In the genomic region with DNA sequence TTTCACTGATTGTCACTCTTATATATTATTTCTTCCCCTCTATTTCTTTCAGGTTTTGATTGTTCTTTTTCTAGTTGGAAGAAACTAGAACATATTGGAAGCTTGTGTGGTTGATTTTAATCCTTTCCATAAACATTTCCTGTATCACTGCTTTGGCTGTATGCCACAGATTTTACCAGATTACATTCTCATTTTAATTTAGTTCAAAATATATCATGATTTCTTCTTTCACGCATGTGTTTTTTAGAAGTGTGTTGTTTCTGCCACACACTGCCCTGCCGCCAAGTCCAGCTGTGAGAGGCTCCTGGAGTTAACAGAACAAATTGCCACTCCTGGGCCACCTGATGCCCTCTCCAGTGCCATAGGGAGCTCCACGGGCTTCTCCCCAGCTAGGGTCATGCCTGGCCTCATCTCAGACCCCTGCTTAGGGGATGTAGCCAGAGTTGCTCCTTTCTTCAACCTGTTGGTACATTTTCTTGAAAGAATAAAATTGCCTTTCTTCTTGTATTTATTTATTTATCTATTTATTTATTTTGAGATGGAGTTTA, we compare ENCODE assay signal across 13 cellular contexts.
DNase-seq lines count a peak whose midpoint lies in the region; ATAC-seq and TF ChIP-seq lines count a peak whose summit lies in the region.
"Had no signal": no experiment of that assay in that cellular context is flagged by ENCODE, and none has a peak within 500 bp of the region (broad histone marks: within the 10 kb centered on the region; RNA-seq: fewer than 3 reads in every experiment).

No MANE protein-coding gene starts in this region.

- intact Hi-C loops in A673 (cut with micrococcal nuclease; ENCODE audit: unreplicated experiment) (no loop called here), left ventricle myocardium superior (cut with micrococcal nuclease) (no loop called here), dorsolateral prefrontal cortex (cut with DNase I) (no loop called here)

- H3K27ac ChIP-seq in A673 (ENCODE audit: low read depth, low read length, poor library complexity, severe bottlenecking) (no peak overlapping the region), SJCRH30 (no peak overlapping the region), dorsolateral prefrontal cortex (no peak overlapping the region)
- H3K27ac ChIP-seq: C4-2B had no signal

- POLR2A ChIA-PET in A673 (lab: Charles Lee; ENCODE audit: low non-redundant PET) = no interaction called here

- H3K9me3 ChIP-seq in A673 (ENCODE audit: low read depth, low read length, poor library complexity, severe bottlenecking) (peaks cover 5% of the 10 kb centered on the region), SJCRH30 (replicated peaks) (peaks cover 5% of the 10 kb centered on the region; the same call in 1 of the 2 replicates)
- H3K9me3 ChIP-seq: BE2C had no signal

- H3K27me3 ChIP-seq in A673 (replicated peaks; ENCODE audit: insufficient read depth, low read depth, low read length, poor library complexity) (no peaks in the 10 kb centered on the region), SJCRH30 (no peaks in the 10 kb centered on the region), dorsolateral prefrontal cortex (no peaks in the 10 kb centered on the region)

- ATAC-seq in GM21423 (IDR thresholded peaks at IDR 0.05; ENCODE audit: unreplicated experiment) (no peak), left ventricle myocardium superior (no peak)

- no TSS peak for BruUV-seq in A673 (replicated peaks; lab: Mats Ljungman, UMichigan)

- TF ChIP-seq CTCF in A673 (conservative IDR thresholded peaks at IDR 0.05; ENCODE audit: low read depth, low read length) = no peak
- no peak for TF ChIP-seq CTCF in dorsolateral prefrontal cortex (IDR thresholded peaks at IDR 0.05 in 54 of 56, conservative IDR thresholded peaks at IDR 0.05 in 2 of 56; ENCODE audit: low read depth in 1 of 56, partially characterized antibody in 56 of 56)

- CTCF ChIA-PET in A673 (lab: Charles Lee) = no interaction called here

- DNase-seq in A673 (ENCODE audit: low spot score) (peak; percentile 40), SJCRH30 (peak; percentile 24 to 54), dermis microvascular lymphatic vessel endothelial cell (ENCODE audit: low read depth in 2 of 2) (peak; percentile 43 to 62), lung microvascular endothelial cell (ENCODE audit: low read depth in 2 of 2) (peak; percentile 30 to 74), left ventricle myocardium superior (no peak), dorsolateral prefrontal cortex (no peak)
- DNase-seq: BE2C; CD4-positive, alpha-beta memory T cell; DMS79; HCEC 1CT; HFFc6 had no signal

- H3K36me3 ChIP-seq in A673 (ENCODE audit: insufficient read depth, low read length, poor library complexity, severe bottlenecking) = no peaks in the 10 kb centered on the region
- no peaks in the 10 kb centered on the region for H3K36me3 ChIP-seq in SJCRH30
- H3K36me3 ChIP-seq: BE2C had no signal

- no peak overlapping the region for H3K4me3 ChIP-seq in A673 (ENCODE audit: low read depth, low read length, poor library complexity, severe bottlenecking)
- no peak overlapping the region for H3K4me3 ChIP-seq in SJCRH30
- no peak overlapping the region for H3K4me3 ChIP-seq in dorsolateral prefrontal cortex

- H3K4me1 ChIP-seq in A673 (ENCODE audit: insufficient read depth, low read length, poor library complexity, severe bottlenecking) (peaks cover 10% of the 10 kb centered on the region), SJCRH30 (peaks cover 38% of the 10 kb centered on the region)
- H3K4me1 ChIP-seq: BE2C had no signal

Comparison
In these comparisons a context has a peak if more than half of its experiments do, and no peak if none do; other contexts are left out.
1. DNase-seq: peak in A673 (single experiment), SJCRH30 (2 of 2), dermis microvascular lymphatic vessel endothelial cell (2 of 2) and lung microvascular endothelial cell (2 of 2); none in left ventricle myocardium superior (single experiment) and dorsolateral prefrontal cortex (0 of 10).